Comparison of ENCODE assay signal across 2 cellular contexts in genomic region chr3:151047636-151048035, GRCh38.
TF ChIP-seq lines count a peak whose summit lies in the region.

No MANE protein-coding gene starts in this region.

TF ChIP-seq in A549, 52 proteins besides CTCF, POLR2A, EP300 and RAD21 (continued from another document):
- TF ChIP-seq, protein P1, sequence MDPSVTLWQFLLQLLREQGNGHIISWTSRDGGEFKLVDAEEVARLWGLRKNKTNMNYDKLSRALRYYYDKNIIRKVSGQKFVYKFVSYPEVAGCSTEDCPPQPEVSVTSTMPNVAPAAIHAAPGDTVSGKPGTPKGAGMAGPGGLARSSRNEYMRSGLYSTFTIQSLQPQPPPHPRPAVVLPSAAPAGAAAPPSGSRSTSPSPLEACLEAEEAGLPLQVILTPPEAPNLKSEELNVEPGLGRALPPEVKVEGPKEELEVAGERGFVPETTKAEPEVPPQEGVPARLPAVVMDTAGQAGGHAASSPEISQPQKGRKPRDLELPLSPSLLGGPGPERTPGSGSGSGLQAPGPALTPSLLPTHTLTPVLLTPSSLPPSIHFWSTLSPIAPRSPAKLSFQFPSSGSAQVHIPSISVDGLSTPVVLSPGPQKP (IDR thresholded peaks at IDR 0.05; ENCODE audit: low read depth, low read length), result no peak

TF ChIP-seq in HCT116, 20 proteins besides CTCF, POLR2A, EP300 and RAD21 (continued from another document):
- TF ChIP-seq, protein P2, sequence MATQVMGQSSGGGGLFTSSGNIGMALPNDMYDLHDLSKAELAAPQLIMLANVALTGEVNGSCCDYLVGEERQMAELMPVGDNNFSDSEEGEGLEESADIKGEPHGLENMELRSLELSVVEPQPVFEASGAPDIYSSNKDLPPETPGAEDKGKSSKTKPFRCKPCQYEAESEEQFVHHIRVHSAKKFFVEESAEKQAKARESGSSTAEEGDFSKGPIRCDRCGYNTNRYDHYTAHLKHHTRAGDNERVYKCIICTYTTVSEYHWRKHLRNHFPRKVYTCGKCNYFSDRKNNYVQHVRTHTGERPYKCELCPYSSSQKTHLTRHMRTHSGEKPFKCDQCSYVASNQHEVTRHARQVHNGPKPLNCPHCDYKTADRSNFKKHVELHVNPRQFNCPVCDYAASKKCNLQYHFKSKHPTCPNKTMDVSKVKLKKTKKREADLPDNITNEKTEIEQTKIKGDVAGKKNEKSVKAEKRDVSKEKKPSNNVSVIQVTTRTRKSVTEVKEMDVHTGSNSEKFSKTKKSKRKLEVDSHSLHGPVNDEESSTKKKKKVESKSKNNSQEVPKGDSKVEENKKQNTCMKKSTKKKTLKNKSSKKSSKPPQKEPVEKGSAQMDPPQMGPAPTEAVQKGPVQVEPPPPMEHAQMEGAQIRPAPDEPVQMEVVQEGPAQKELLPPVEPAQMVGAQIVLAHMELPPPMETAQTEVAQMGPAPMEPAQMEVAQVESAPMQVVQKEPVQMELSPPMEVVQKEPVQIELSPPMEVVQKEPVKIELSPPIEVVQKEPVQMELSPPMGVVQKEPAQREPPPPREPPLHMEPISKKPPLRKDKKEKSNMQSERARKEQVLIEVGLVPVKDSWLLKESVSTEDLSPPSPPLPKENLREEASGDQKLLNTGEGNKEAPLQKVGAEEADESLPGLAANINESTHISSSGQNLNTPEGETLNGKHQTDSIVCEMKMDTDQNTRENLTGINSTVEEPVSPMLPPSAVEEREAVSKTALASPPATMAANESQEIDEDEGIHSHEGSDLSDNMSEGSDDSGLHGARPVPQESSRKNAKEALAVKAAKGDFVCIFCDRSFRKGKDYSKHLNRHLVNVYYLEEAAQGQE (IDR thresholded peaks at IDR 0.05; ENCODE audit: low read depth), result no peak
- TF ChIP-seq MAX (IDR thresholded peaks at IDR 0.05), result no peak
- TF ChIP-seq, protein P3, sequence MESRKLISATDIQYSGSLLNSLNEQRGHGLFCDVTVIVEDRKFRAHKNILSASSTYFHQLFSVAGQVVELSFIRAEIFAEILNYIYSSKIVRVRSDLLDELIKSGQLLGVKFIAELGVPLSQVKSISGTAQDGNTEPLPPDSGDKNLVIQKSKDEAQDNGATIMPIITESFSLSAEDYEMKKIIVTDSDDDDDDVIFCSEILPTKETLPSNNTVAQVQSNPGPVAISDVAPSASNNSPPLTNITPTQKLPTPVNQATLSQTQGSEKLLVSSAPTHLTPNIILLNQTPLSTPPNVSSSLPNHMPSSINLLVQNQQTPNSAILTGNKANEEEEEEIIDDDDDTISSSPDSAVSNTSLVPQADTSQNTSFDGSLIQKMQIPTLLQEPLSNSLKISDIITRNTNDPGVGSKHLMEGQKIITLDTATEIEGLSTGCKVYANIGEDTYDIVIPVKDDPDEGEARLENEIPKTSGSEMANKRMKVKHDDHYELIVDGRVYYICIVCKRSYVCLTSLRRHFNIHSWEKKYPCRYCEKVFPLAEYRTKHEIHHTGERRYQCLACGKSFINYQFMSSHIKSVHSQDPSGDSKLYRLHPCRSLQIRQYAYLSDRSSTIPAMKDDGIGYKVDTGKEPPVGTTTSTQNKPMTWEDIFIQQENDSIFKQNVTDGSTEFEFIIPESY (IDR thresholded peaks at IDR 0.05; ENCODE audit: extremely low read depth, insufficient replicate concordance, low read length), result no peak
- no peak for TF ChIP-seq TCF7L2 (IDR thresholded peaks at IDR 0.05; ENCODE audit: borderline replicate concordance, extremely low read depth, insufficient read depth, insufficient read length)
- TF ChIP-seq EZH2 (IDR thresholded peaks at IDR 0.05), result no peak
